ENCODE assay signal across 12 cellular contexts in the genomic region with DNA sequence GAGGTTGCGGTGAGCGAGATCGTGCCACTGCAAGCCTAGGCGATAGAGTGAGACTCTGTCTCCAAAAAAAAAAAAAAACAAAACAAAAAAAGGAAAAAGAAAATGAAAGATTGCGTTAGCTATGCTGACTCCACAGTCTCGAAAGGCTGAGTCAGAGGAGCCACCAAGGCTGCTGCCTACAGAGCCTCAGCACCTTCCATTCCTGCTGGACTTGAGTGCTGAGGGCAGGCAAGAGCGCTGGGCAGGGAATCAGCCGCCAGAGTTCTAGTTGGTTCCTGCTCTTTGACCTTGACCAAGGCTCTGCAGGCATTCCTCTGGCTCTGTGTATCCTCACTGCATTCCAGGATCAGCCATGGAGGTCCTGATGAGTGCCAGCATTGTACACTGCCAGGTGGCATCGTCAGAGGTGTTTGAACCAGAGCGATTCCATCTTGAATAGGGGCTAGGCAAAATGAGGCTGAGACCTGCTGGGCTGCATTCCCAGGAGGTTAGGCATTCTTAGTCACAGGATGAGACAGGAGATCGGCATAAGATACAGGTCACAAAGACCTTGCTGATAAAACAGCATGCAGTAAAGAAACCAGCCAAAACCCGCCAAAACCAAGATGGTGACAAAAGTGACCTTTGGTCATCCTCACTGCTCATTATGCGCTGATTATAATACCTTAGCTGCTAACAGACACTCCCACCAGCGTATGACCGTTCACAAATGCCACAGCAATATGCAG. TPM values are rescaled to one million over a fixed set of nuclear protein-coding genes. Genes with fewer than 3 reads are reported as not detected.
DNase-seq lines count a peak whose midpoint lies in the region; ATAC-seq, FAIRE-seq and TF ChIP-seq lines count a peak whose summit lies in the region.
"Had no signal": no experiment of that assay in that cellular context is flagged by ENCODE, and none has a peak within 500 bp of the region (broad histone marks: within the 10 kb centered on the region; RNA-seq: fewer than 3 reads in every experiment).

No MANE protein-coding gene starts in this region.

- H2BK5ac ChIP-seq in trophoblast cell (ENCODE audit: low read depth, low read length, poor library complexity): peak overlapping the region; percentile 38

- no peak overlapping the region for H3K14ac ChIP-seq in trophoblast cell (ENCODE audit: low read length)

- TF ChIP-seq POLR2A in GM12892 (IDR thresholded peaks at IDR 0.05; ENCODE audit: low read depth, low read length): no peak

- H3K27ac ChIP-seq in trophoblast cell (ENCODE audit: low read depth, low read length): peak overlapping the region; percentile 62
- H3K27ac ChIP-seq: ovary, stomach had no signal

- H4K8ac ChIP-seq in trophoblast cell (ENCODE audit: low read depth, low read length): no peak overlapping the region

- H3K27ac Mint-ChIP-seq in effector memory CD8-positive, alpha-beta T cell: no peak overlapping the region
- no peak overlapping the region for H3K27ac Mint-ChIP-seq in activated T-cell treated with anti-CD3 and anti-CD28 coated beads, Interleukin-2, amount 50 U/mL, for 24 hours

- H3K27me3 Mint-ChIP-seq in effector memory CD8-positive, alpha-beta T cell: peaks cover 37 to 41% of the 10 kb centered on the region in 2 donors
- H3K27me3 Mint-ChIP-seq in activated T-cell treated with anti-CD3 and anti-CD28 coated beads, Interleukin-2, amount 50 U/mL, for 24 hours: peaks cover 32% of the 10 kb centered on the region

- H3K9me3 ChIP-seq in trophoblast cell (ENCODE audit: insufficient read depth, low read depth, low read length): no peaks in the 10 kb centered on the region
- H3K9me3 ChIP-seq: ovary, stomach had no signal

- H3K27me3 ChIP-seq in trophoblast cell (ENCODE audit: insufficient read depth, low read length): no peaks in the 10 kb centered on the region
- H3K27me3 ChIP-seq: ovary, stomach had no signal

- peak overlapping the region; percentile 44 for H3K4me2 ChIP-seq in trophoblast cell (ENCODE audit: low read length)

- H3K36me3 Mint-ChIP-seq in effector memory CD8-positive, alpha-beta T cell (ENCODE audit: insufficient read depth): peaks cover 3% of the 10 kb centered on the region
- no peaks in the 10 kb centered on the region for H3K36me3 Mint-ChIP-seq in activated T-cell treated with anti-CD3 and anti-CD28 coated beads, Interleukin-2, amount 50 U/mL, for 24 hours (ENCODE audit: low read depth)

- H3K4me3 ChIP-seq in trophoblast cell (ENCODE audit: low read depth, low read length): no peak overlapping the region
- H3K4me3 ChIP-seq: ovary, stomach had no signal

- WGBS in trophoblast cell (ENCODE audit: extremely low coverage, insufficient coverage, insufficient read length): no CpG with 5 or more reads among the region's 15 CpGs

- no peak overlapping the region for H3K4me3 Mint-ChIP-seq in effector memory CD8-positive, alpha-beta T cell
- no peak overlapping the region for H3K4me3 Mint-ChIP-seq in activated T-cell treated with anti-CD3 and anti-CD28 coated beads, Interleukin-2, amount 50 U/mL, for 24 hours

- no peak overlapping the region for H4K12ac ChIP-seq in trophoblast cell (ENCODE audit: low read depth, low read length)

- H2AFZ ChIP-seq in trophoblast cell (ENCODE audit: insufficient read depth, low read length, poor library complexity): no peak overlapping the region

- H3K79me2 ChIP-seq in trophoblast cell (ENCODE audit: control insufficient read depth, insufficient read depth, low read length, poor library complexity): no peaks in the 10 kb centered on the region

- peak overlapping the region; percentile 7 for H2BK120ac ChIP-seq in trophoblast cell (ENCODE audit: insufficient read depth, low read length, poor library complexity)

- peak; percentile 84 for FAIRE-seq in GM12892 (lab: Jason Lieb, UNC)

- no peak overlapping the region for H3K9ac ChIP-seq in trophoblast cell (ENCODE audit: low read length)

- peak overlapping the region; percentile 34 for H2BK12ac ChIP-seq in trophoblast cell (ENCODE audit: low read length)

- H3K4ac ChIP-seq in trophoblast cell (ENCODE audit: low read depth, low read length): no peak overlapping the region

- peaks cover 6% of the 10 kb centered on the region for H3K79me1 ChIP-seq in trophoblast cell (ENCODE audit: low read length)

- H3K4me1 ChIP-seq in trophoblast cell (ENCODE audit: control insufficient read depth in 1 of 2, insufficient read depth in 2 of 2, low read length in 2 of 2): peaks cover 25 to 30% of the 10 kb centered on the region in 2 experiments

- H4K91ac ChIP-seq in trophoblast cell (ENCODE audit: low read depth, low read length): peak overlapping the region; percentile 31

- H3K9me3 Mint-ChIP-seq in effector memory CD8-positive, alpha-beta T cell: no peaks in the 10 kb centered on the region
- H3K9me3 Mint-ChIP-seq in activated T-cell treated with anti-CD3 and anti-CD28 coated beads, Interleukin-2, amount 50 U/mL, for 24 hours: no peaks in the 10 kb centered on the region

- DNase-seq in GM12892 (ENCODE audit: insufficient read length) (no peak), NOMO-1 treated with dmso at 0.1 percent for 144 hours (lab: John Stamatoyannopoulos, UW; ENCODE audit: unreplicated experiment) (peak; percentile 29), trophoblast cell (peak; percentile 99), cerebellar nuclear complex (lab: John Stamatoyannopoulos, UW) (no peak)
- DNase-seq in effector memory CD8-positive, alpha-beta T cell: no peak
- DNase-seq in activated T-cell treated with anti-CD3 and anti-CD28 coated beads, Interleukin-2, amount 50 U/mL, for 24 hours: no peak
- DNase-seq: foreskin melanocyte, NCI-H748 treated with DMSO at 0.1 percent for 48 hours, ovary, stomach had no signal

- no peaks in the 10 kb centered on the region for H3K4me1 Mint-ChIP-seq in effector memory CD8-positive, alpha-beta T cell (ENCODE audit: low read depth in 2 of 2)
- H3K4me1 Mint-ChIP-seq in activated T-cell treated with anti-CD3 and anti-CD28 coated beads, Interleukin-2, amount 50 U/mL, for 24 hours (ENCODE audit: low read depth): peaks cover 15% of the 10 kb centered on the region

- no peak overlapping the region for H3K23ac ChIP-seq in trophoblast cell (ENCODE audit: low read length)

- no peak overlapping the region for H2AK5ac ChIP-seq in trophoblast cell (ENCODE audit: low read length)

- no peaks in the 10 kb centered on the region for H3K36me3 ChIP-seq in trophoblast cell (ENCODE audit: control insufficient read depth in 1 of 2, insufficient read depth in 2 of 2, low read length in 2 of 2)
- H3K36me3 ChIP-seq: ovary, stomach had no signal

- no peak overlapping the region for H3K18ac ChIP-seq in trophoblast cell (ENCODE audit: low read length)

- peak; percentile 36 for ATAC-seq in effector memory CD8-positive, alpha-beta T cell (replicated peaks)
- no peak for ATAC-seq in HG03565 (IDR thresholded peaks at IDR 0.05; ENCODE audit: unreplicated experiment)
- ATAC-seq in HG02981 (IDR thresholded peaks at IDR 0.05; ENCODE audit: unreplicated experiment): no peak

RNA-seq across cellular contexts. Expression of gene MESP2, which starts 5.9 kb away (rescaled TPM):
- not detected for polyA plus RNA-seq in GM12892 (2012; ENCODE audit: missing spikeins)
- 0.10 and 0.22 TPM in 2 replicates for polyA plus RNA-seq in trophoblast cell (2013)

RNA-seq across cellular contexts. Expression of gene MESP1, which starts 31.0 kb away (rescaled TPM):
- 0.85 TPM for polyA plus RNA-seq in GM12892 (2012; ENCODE audit: missing spikeins)
- 0.04 and 0.10 TPM in 2 replicates for polyA plus RNA-seq in trophoblast cell (2013)

RNA-seq across cellular contexts. Expression of gene ANPEP, which starts 32.6 kb away (rescaled TPM):
- not detected for polyA plus RNA-seq in GM12892 (2012; ENCODE audit: missing spikeins)
- 0.23 and 0.40 TPM in 2 replicates for polyA plus RNA-seq in trophoblast cell (2013)

Comparison
In these comparisons a context has a peak if more than half of its experiments do, and no peak if none do; other contexts are left out.
1. DNase-seq: peak in NOMO-1 treated with dmso at 0.1 percent for 144 hours (single experiment) and trophoblast cell (2 of 2); none in GM12892 (single experiment), effector memory CD8-positive, alpha-beta T cell (0 of 3), cerebellar nuclear complex (0 of 2) and activated T-cell treated with anti-CD3 and anti-CD28 coated beads, Interleukin-2, amount 50 U/mL, for 24 hours (single experiment).